ENCODE assay signal across 24 cellular contexts in genomic region chr7:156307193-156307592, GRCh38.
DNase-seq lines count a peak whose midpoint lies in the region; ATAC-seq, FAIRE-seq and TF ChIP-seq lines count a peak whose summit lies in the region.
"Had no signal": no experiment of that assay in that cellular context is flagged by ENCODE, and none has a peak within 500 bp of the region (broad histone marks: within the 10 kb centered on the region; RNA-seq: fewer than 3 reads in every experiment).

No MANE protein-coding gene starts in this region.

- no peaks in the 10 kb centered on the region for H3K9me2 ChIP-seq in GM23338 (ENCODE audit: insufficient read depth)

- TF ChIP-seq CTCF in GM23338 (conservative IDR thresholded peaks at IDR 0.05; ENCODE audit: low read depth in 2 of 2), result 0 out of 4 replicates have a peak, but pooled peaks of 1 of the 2 experiments have one; percentile 8
- no peak for TF ChIP-seq CTCF in K562 (IDR thresholded peaks at IDR 0.05 in 2 of 3, conservative IDR thresholded peaks at IDR 0.05 in 1 of 3; ENCODE audit: insufficient read depth in 2 of 3, low read depth in 1 of 3, low read length in 3 of 3)
- TF ChIP-seq CTCF in endothelial cell (IDR thresholded peaks at IDR 0.05; ENCODE audit: unreplicated experiment), result no peak

- no peak overlapping the region for H4K91ac ChIP-seq in neuronal stem cell (ENCODE audit: low read depth, low read length, poor library complexity)

- H2BK12ac ChIP-seq in neuronal stem cell (ENCODE audit: low read length), result no peak overlapping the region

- H4K8ac ChIP-seq in neuronal stem cell (ENCODE audit: low read depth, low read length), result no peak overlapping the region

- no peak overlapping the region for H3K9ac ChIP-seq in K562 (ENCODE audit: insufficient read depth in 1 of 2, low read depth in 2 of 2, low read length in 2 of 2)
- no peak overlapping the region for H3K9ac ChIP-seq in neuronal stem cell (ENCODE audit: low read depth, low read length, poor library complexity)
- H3K9ac ChIP-seq: BLaER1 had no signal

- H3K4me1 ChIP-seq in GM23338 (ENCODE audit: insufficient read depth) (no peaks in the 10 kb centered on the region), K562 (replicated peaks in 1 of 2; ENCODE audit: control insufficient read depth in 2 of 2, insufficient read depth in 2 of 2, low read length in 2 of 2) (no peaks in the 10 kb centered on the region), neuronal stem cell (ENCODE audit: control insufficient read depth in 2 of 2, insufficient read depth in 1 of 2, low read depth in 1 of 2, low read length in 2 of 2) (no peaks in the 10 kb centered on the region)
- H3K4me1 ChIP-seq: BLaER1, Caco-2, HAP-1 had no signal

- H3K4me3 ChIP-seq in GM23338 (no peak overlapping the region), K562 (no peak overlapping the region), neuronal stem cell (ENCODE audit: low read length in 2 of 2) (no peak overlapping the region)
- H3K4me3 ChIP-seq: BLaER1, GM12878, HAP-1 had no signal

- H3K36me3 Mint-ChIP-seq in GM23338 (ENCODE audit: low read depth) (no peaks in the 10 kb centered on the region), endothelial cell (ENCODE audit: low read depth, unreplicated experiment) (no peaks in the 10 kb centered on the region)
- H3K36me3 Mint-ChIP-seq: CD4-positive, CD25-positive, alpha-beta regulatory T cell; CD8-positive, alpha-beta T cell had no signal

- peak; percentile 10 for DNase-seq in GM23338 (ENCODE audit: low spot score)
- DNase-seq in K562 (ENCODE audit: extremely low read depth in 1 of 4, low spot score in 3 of 4), result no peak
- no peak for DNase-seq in endothelial cell (ENCODE audit: low spot score)
- DNase-seq in neuronal stem cell (ENCODE audit: low spot score), result no peak
- DNase-seq in stimulated activated CD4-positive, alpha-beta T cell treated with anti-CD3 and anti-CD28 coated beads, Interleukin-4, amount 100 ng/mL, for 1 hour, result no peak
- DNase-seq in GM19238 (ENCODE audit: insufficient read length, low spot score), result no peak
- no peak for DNase-seq in kidney tubule cell (ENCODE audit: low spot score)
- DNase-seq: Caco-2; CD4-positive, CD25-positive, alpha-beta regulatory T cell; CD8-positive, alpha-beta T cell; DMS153; DMS79; EL; GDM1; GOT3; HFFc6 had no signal

- H3K27me3 Mint-ChIP-seq in GM23338 (ENCODE audit: insufficient read depth, low read depth, poor library complexity), result peaks cover 3% of the 10 kb centered on the region
- H3K27me3 Mint-ChIP-seq in endothelial cell (ENCODE audit: unreplicated experiment), result no peaks in the 10 kb centered on the region
- H3K27me3 Mint-ChIP-seq: B cell had no signal

- H4K20me1 ChIP-seq in GM23338 (replicated peaks; ENCODE audit: insufficient read depth) (no peaks in the 10 kb centered on the region), K562 (replicated peaks; ENCODE audit: control insufficient read depth, insufficient read depth, low read length) (no peaks in the 10 kb centered on the region)
- H4K20me1 ChIP-seq: BLaER1 had no signal

- no peak overlapping the region for H2BK120ac ChIP-seq in neuronal stem cell (ENCODE audit: low read depth, low read length)

- TF ChIP-seq RAD21 in K562 (CRISPR knock-in tag; conservative IDR thresholded peaks at IDR 0.05 in 1 of 2, IDR thresholded peaks at IDR 0.05 in 1 of 2), result no peak

- no peak overlapping the region for H3K23ac ChIP-seq in neuronal stem cell (ENCODE audit: low read depth, low read length, poor library complexity)

- intact Hi-C loops in K562 (cut with micrococcal nuclease), result no loop called here

- H3K14ac ChIP-seq in neuronal stem cell (ENCODE audit: low read length), result peak overlapping the region; percentile 42

- no peaks in the 10 kb centered on the region for H3K79me2 ChIP-seq in GM23338 (replicated peaks; ENCODE audit: insufficient read depth)
- H3K79me2 ChIP-seq in K562 (ENCODE audit: control insufficient read depth, insufficient read depth, low read length), result no peaks in the 10 kb centered on the region

- POLR2A ChIA-PET in K562 (lab: Yijun Ruan, JAX), result interaction anchor here (0.6 kb wide), 2 partner anchors 28 to 262 kb away, joined by 3 read pairs; no protein-coding TSS in a partner anchor

- no peak for TF ChIP-seq EP300 in K562 (IDR thresholded peaks at IDR 0.05; ENCODE audit: low read length)

- H3K18ac ChIP-seq in neuronal stem cell (ENCODE audit: low read length), result no peak overlapping the region

- no peak overlapping the region for H2BK5ac ChIP-seq in neuronal stem cell (ENCODE audit: low read length)

- in situ Hi-C loops in K562 (cut with MboI), result no loop called here

- no peaks in the 10 kb centered on the region for H3K9me1 ChIP-seq in K562 (ENCODE audit: control insufficient read depth, insufficient read depth, low read length)

- H3K4me1 Mint-ChIP-seq in GM23338, result peaks cover 6% of the 10 kb centered on the region; the same call in 2 of the 3 replicates
- H3K4me1 Mint-ChIP-seq in endothelial cell (ENCODE audit: unreplicated experiment), result peaks cover 14% of the 10 kb centered on the region
- H3K4me1 Mint-ChIP-seq: B cell; CD4-positive, CD25-positive, alpha-beta regulatory T cell had no signal

- no peak overlapping the region for H2AFZ ChIP-seq in GM23338
- H2AFZ ChIP-seq in K562 (ENCODE audit: low read depth, low read length), result no peak overlapping the region
- H2AFZ ChIP-seq in neuronal stem cell (ENCODE audit: low read length), result no peak overlapping the region

- H3F3A ChIP-seq in GM23338 (replicated peaks; ENCODE audit: low read depth), result no peaks in the 10 kb centered on the region

- WGBS in K562 (ENCODE audit: insufficient coverage, low coverage, missing lambda C conversion rate), result under 1% methylated on average over 9 of the region's 9 CpGs
- no CpG with 5 or more reads among the region's 9 CpGs for WGBS in neuronal stem cell (ENCODE audit: extremely low coverage in 2 of 2, insufficient read length in 2 of 2, insufficient replicate concordance in 1 of 2), 2 donors

- H3K4me3 Mint-ChIP-seq in GM23338 (no peak overlapping the region), endothelial cell (ENCODE audit: unreplicated experiment) (no peak overlapping the region)
- H3K4me3 Mint-ChIP-seq: B cell; CD4-positive, CD25-positive, alpha-beta regulatory T cell; CD8-positive, alpha-beta T cell; HFFc6 had no signal

- H3K36me3 ChIP-seq in GM23338 (ENCODE audit: insufficient read depth) (no peaks in the 10 kb centered on the region), K562 (ENCODE audit: control insufficient read depth, insufficient read depth, low read length) (no peaks in the 10 kb centered on the region), neuronal stem cell (replicated peaks in 1 of 2; ENCODE audit: control insufficient read depth in 2 of 2, insufficient read depth in 2 of 2, low read length in 2 of 2) (no peaks in the 10 kb centered on the region)
- H3K36me3 ChIP-seq: BLaER1, HAP-1 had no signal

- CTCF ChIA-PET in K562 (lab: Yijun Ruan, JAX; ENCODE audit: low intra/inter-chr PET ratio), result no interaction called here

- ATAC-seq in GM23338, result peak; percentile 44
- ATAC-seq in K562, result peak; percentile 37; the same call in 1 of the 3 replicates
- ATAC-seq in HG02798 (IDR thresholded peaks at IDR 0.05; ENCODE audit: poor library complexity, unreplicated experiment), result no peak
- ATAC-seq: CD8-positive, alpha-beta T cell; GM12878 had no signal

- H3K27me3 ChIP-seq in GM23338 (ENCODE audit: insufficient read depth) (no peaks in the 10 kb centered on the region), K562 (ENCODE audit: control insufficient read depth in 2 of 2, insufficient read depth in 2 of 2, low read length in 2 of 2) (peaks cover 24 to 42% of the 10 kb centered on the region in 2 experiments), neuronal stem cell (ENCODE audit: control insufficient read depth in 3 of 3, insufficient read depth in 3 of 3, low read depth in 1 of 3, low read length in 3 of 3) (no peaks in the 10 kb centered on the region)
- H3K27me3 ChIP-seq: BLaER1 had no signal

- H3K4ac ChIP-seq in neuronal stem cell (ENCODE audit: low read length), result no peak overlapping the region

- H3K9me3 Mint-ChIP-seq in GM23338, result no peaks in the 10 kb centered on the region
- H3K9me3 Mint-ChIP-seq in endothelial cell (ENCODE audit: unreplicated experiment), result no peaks in the 10 kb centered on the region
- H3K9me3 Mint-ChIP-seq: CD8-positive, alpha-beta T cell had no signal

- no peak for FAIRE-seq in K562 (lab: Jason Lieb, UNC)
- FAIRE-seq: A204.1, GM12878 had no signal

- no peak overlapping the region for H3K27ac ChIP-seq in GM23338 (ENCODE audit: low read depth)
- H3K27ac ChIP-seq in K562 (ENCODE audit: extremely low read depth, low read depth, low read length), result no peak overlapping the region
- no peak overlapping the region for H3K27ac ChIP-seq in neuronal stem cell (replicated peaks; ENCODE audit: low read length)
- H3K27ac ChIP-seq: 22Rv1, BLaER1, C4-2B had no signal

- H2BK15ac ChIP-seq in neuronal stem cell (ENCODE audit: low read length), result no peak overlapping the region

- H3K27ac Mint-ChIP-seq in GM23338 (no peak overlapping the region), endothelial cell (ENCODE audit: unreplicated experiment) (peak overlapping the region; percentile 21)
- H3K27ac Mint-ChIP-seq: B cell; CD4-positive, CD25-positive, alpha-beta regulatory T cell; CD8-positive, alpha-beta T cell; HFFc6 had no signal

- no TSS peak for BruUV-seq in K562 (replicated peaks; lab: Mats Ljungman, UMichigan)

- H3K79me1 ChIP-seq in neuronal stem cell (ENCODE audit: low read depth, low read length), result no peaks in the 10 kb centered on the region

- H3K9me3 ChIP-seq in K562 (replicated peaks; ENCODE audit: control insufficient read depth, insufficient read depth, low read depth, low read length) (no peaks in the 10 kb centered on the region), neuronal stem cell (replicated peaks in 1 of 2; ENCODE audit: control insufficient read depth in 2 of 2, insufficient read depth in 1 of 2, low read depth in 1 of 2, low read length in 2 of 2) (no peaks in the 10 kb centered on the region)
- H3K9me3 ChIP-seq: BLaER1, Caco-2, HAP-1 had no signal

- no peak overlapping the region for H2AK5ac ChIP-seq in neuronal stem cell (ENCODE audit: low read depth, low read length)

- H3K4me2 ChIP-seq in GM23338, result no peak overlapping the region
- H3K4me2 ChIP-seq in K562 (ENCODE audit: insufficient read depth, low read length), result no peak overlapping the region
- no peak overlapping the region for H3K4me2 ChIP-seq in neuronal stem cell (ENCODE audit: insufficient read depth, low read length, poor library complexity, severe bottlenecking)
- H3K4me2 ChIP-seq: BLaER1 had no signal

- TF ChIP-seq POLR2A in K562 (conservative IDR thresholded peaks at IDR 0.05), result no peak

TF ChIP-seq in GM23338, 12 proteins besides CTCF, POLR2A, EP300 and RAD21 (continues in another document):
- no peak for TF ChIP-seq ZNF331 (CRISPR knock-in tag; IDR thresholded peaks at IDR 0.05; ENCODE audit: low read depth)
- TF ChIP-seq STAT1 (IDR thresholded peaks at IDR 0.05; ENCODE audit: unreplicated experiment), result no peak

TF ChIP-seq in K562, 482 proteins besides CTCF, POLR2A, EP300 and RAD21 (continues in another document):
- TF ChIP-seq ZNF766 (CRISPR knock-in tag; conservative IDR thresholded peaks at IDR 0.05) (no peak), PHB (CRISPR knock-in tag; IDR thresholded peaks at IDR 0.05) (no peak), PTBP1 (IDR thresholded peaks at IDR 0.05; ENCODE audit: low read depth, low read length) (no peak), PHF8 (IDR thresholded peaks at IDR 0.05; ENCODE audit: borderline replicate concordance, low read length) (no peak)
